In the genomic region with DNA sequence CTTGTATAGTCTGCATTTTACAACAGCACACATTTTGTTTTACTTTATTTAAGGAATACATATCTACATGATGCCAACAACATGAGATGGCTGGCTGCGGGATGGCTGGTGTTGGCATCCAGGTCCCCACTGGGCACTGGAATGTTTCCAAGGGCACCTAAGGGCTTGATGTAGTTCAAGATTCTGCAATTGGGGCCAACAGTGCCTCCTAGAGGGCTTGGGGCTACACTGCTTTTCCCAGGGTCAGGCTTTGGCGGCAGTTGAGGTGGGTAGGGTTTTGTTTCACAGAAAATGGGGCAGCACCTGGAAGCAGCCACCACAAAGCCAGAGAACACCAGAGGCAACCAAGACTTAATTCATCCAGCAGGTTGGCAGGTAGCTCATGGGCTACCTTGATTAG, we compare ENCODE assay signal across 8 cellular contexts.
DNase-seq lines count a peak whose midpoint lies in the region; ATAC-seq, FAIRE-seq and TF ChIP-seq lines count a peak whose summit lies in the region.

No MANE protein-coding gene starts in this region.

- TF ChIP-seq POLR2A in GM18505 (IDR thresholded peaks at IDR 0.05; ENCODE audit: borderline replicate concordance, extremely low read depth, insufficient read depth, insufficient read length) = no peak

- CTCF ChIA-PET in activated CD8-positive, alpha-beta memory T cell treated with anti-CD3 and anti-CD28 coated beads, Interleukin-2, amount 10 ng/mL, durations not matched to agents 7 days and 5 days (lab: Charles Lee) = interaction anchor here (0.7 kb wide), 1 partner anchor 411 kb away, joined by 3 read pairs; no protein-coding TSS in a partner anchor

- no peak for FAIRE-seq in HTR-8/SVneo (lab: Jason Lieb, UNC)

- peak; percentile 43 for DNase-seq in activated CD8-positive, alpha-beta memory T cell treated with anti-CD3 and anti-CD28 coated beads, Interleukin-2, amount 10 ng/mL, durations not matched to agents 7 days and 5 days
- DNase-seq in activated CD8-positive, alpha-beta memory T cell treated with anti-CD3 and anti-CD28 coated beads for 24 hours = no peak
- DNase-seq in NOMO-1 treated with DMSO at 0.1 percent for 48 hours (lab: John Stamatoyannopoulos, UW; ENCODE audit: unreplicated experiment) (peak; percentile 15), epithelial cell of esophagus (ENCODE audit: low read depth) (peak; percentile 35), HTR-8/SVneo (ENCODE audit: insufficient read length, low spot score) (no peak)
- DNase-seq in stimulated activated naive B cell treated with anti-CD40 and anti-IgM and Interleukin-4, amounts not matched to agents 10 μg/mL and 1 μg/mL and 100 μg/mL, for 72 hours = no peak

- H3K4me1 Mint-ChIP-seq in activated CD8-positive, alpha-beta memory T cell treated with anti-CD3 and anti-CD28 coated beads, Interleukin-2, amount 10 ng/mL, durations not matched to agents 7 days and 5 days = no peaks in the 10 kb centered on the region
- no peaks in the 10 kb centered on the region for H3K4me1 Mint-ChIP-seq in stimulated activated naive B cell treated with anti-CD40 and anti-IgM and Interleukin-4, amounts not matched to agents 10 μg/mL and 1 μg/mL and 100 μg/mL, for 72 hours

- H3K4me3 ChIP-seq in epithelial cell of esophagus (ENCODE audit: low read length) = no peak overlapping the region

- peaks cover 26% of the 10 kb centered on the region for H3K27me3 Mint-ChIP-seq in activated CD8-positive, alpha-beta memory T cell treated with anti-CD3 and anti-CD28 coated beads, Interleukin-2, amount 10 ng/mL, durations not matched to agents 7 days and 5 days
- peaks cover 24 to 34% of the 10 kb centered on the region in 2 donors for H3K27me3 Mint-ChIP-seq in stimulated activated naive B cell treated with anti-CD40 and anti-IgM and Interleukin-4, amounts not matched to agents 10 μg/mL and 1 μg/mL and 100 μg/mL, for 72 hours

- no peak for ATAC-seq in activated CD8-positive, alpha-beta memory T cell treated with anti-CD3 and anti-CD28 coated beads, Interleukin-2, amount 10 ng/mL, durations not matched to agents 7 days and 5 days
- ATAC-seq in stimulated activated naive B cell treated with anti-CD40 and anti-IgM and Interleukin-4, amounts not matched to agents 10 μg/mL and 1 μg/mL and 100 μg/mL, for 72 hours (replicated peaks) = peak; percentile 19 to 29
- ATAC-seq in GM18505 (IDR thresholded peaks at IDR 0.05; ENCODE audit: unreplicated experiment) = no peak
- no peak for ATAC-seq in HG02870 (IDR thresholded peaks at IDR 0.05; ENCODE audit: unreplicated experiment)

- no peaks in the 10 kb centered on the region for H3K36me3 Mint-ChIP-seq in activated CD8-positive, alpha-beta memory T cell treated with anti-CD3 and anti-CD28 coated beads, Interleukin-2, amount 10 ng/mL, durations not matched to agents 7 days and 5 days
- H3K36me3 Mint-ChIP-seq in stimulated activated naive B cell treated with anti-CD40 and anti-IgM and Interleukin-4, amounts not matched to agents 10 μg/mL and 1 μg/mL and 100 μg/mL, for 72 hours = no peaks in the 10 kb centered on the region

- no peaks in the 10 kb centered on the region for H3K9me3 Mint-ChIP-seq in activated CD8-positive, alpha-beta memory T cell treated with anti-CD3 and anti-CD28 coated beads, Interleukin-2, amount 10 ng/mL, durations not matched to agents 7 days and 5 days (ENCODE audit: low read depth)
- peaks cover 0 to 1% of the 10 kb centered on the region in 2 donors for H3K9me3 Mint-ChIP-seq in stimulated activated naive B cell treated with anti-CD40 and anti-IgM and Interleukin-4, amounts not matched to agents 10 μg/mL and 1 μg/mL and 100 μg/mL, for 72 hours

- TF ChIP-seq CTCF in epithelial cell of esophagus (IDR thresholded peaks at IDR 0.05; ENCODE audit: insufficient read depth, low read depth, low read length, missing control alignments) = peak; percentile 51

- H3K27ac Mint-ChIP-seq in activated CD8-positive, alpha-beta memory T cell treated with anti-CD3 and anti-CD28 coated beads, Interleukin-2, amount 10 ng/mL, durations not matched to agents 7 days and 5 days = no peak overlapping the region
- H3K27ac Mint-ChIP-seq in stimulated activated naive B cell treated with anti-CD40 and anti-IgM and Interleukin-4, amounts not matched to agents 10 μg/mL and 1 μg/mL and 100 μg/mL, for 72 hours = no peak overlapping the region

- no peak overlapping the region for H3K4me3 Mint-ChIP-seq in activated CD8-positive, alpha-beta memory T cell treated with anti-CD3 and anti-CD28 coated beads, Interleukin-2, amount 10 ng/mL, durations not matched to agents 7 days and 5 days
- H3K4me3 Mint-ChIP-seq in stimulated activated naive B cell treated with anti-CD40 and anti-IgM and Interleukin-4, amounts not matched to agents 10 μg/mL and 1 μg/mL and 100 μg/mL, for 72 hours = no peak overlapping the region

Comparison
In these comparisons a context has a peak if more than half of its experiments do, and no peak if none do; other contexts are left out.
1. DNase-seq: peak in activated CD8-positive, alpha-beta memory T cell treated with anti-CD3 and anti-CD28 coated beads, Interleukin-2, amount 10 ng/mL, durations not matched to agents 7 days and 5 days (single experiment), NOMO-1 treated with DMSO at 0.1 percent for 48 hours (single experiment) and epithelial cell of esophagus (single experiment); none in activated CD8-positive, alpha-beta memory T cell treated with anti-CD3 and anti-CD28 coated beads for 24 hours (single experiment), stimulated activated naive B cell treated with anti-CD40 and anti-IgM and Interleukin-4, amounts not matched to agents 10 μg/mL and 1 μg/mL and 100 μg/mL, for 72 hours (single experiment) and HTR-8/SVneo (single experiment).
2. ATAC-seq: peak in stimulated activated naive B cell treated with anti-CD40 and anti-IgM and Interleukin-4, amounts not matched to agents 10 μg/mL and 1 μg/mL and 100 μg/mL, for 72 hours (2 of 2); none in activated CD8-positive, alpha-beta memory T cell treated with anti-CD3 and anti-CD28 coated beads, Interleukin-2, amount 10 ng/mL, durations not matched to agents 7 days and 5 days (single experiment), GM18505 (single experiment) and HG02870 (single experiment).